ENCODE assay signal across 13 cellular contexts in genomic region chr20:45937765-45938164, GRCh38. TPM values are rescaled to one million over a fixed set of nuclear protein-coding genes. Genes with fewer than 3 reads are reported as not detected.
DNase-seq lines count a peak whose midpoint lies in the region; ATAC-seq and TF ChIP-seq lines count a peak whose summit lies in the region.
"Had no signal": no experiment of that assay in that cellular context is flagged by ENCODE, and none has a peak within 500 bp of the region (broad histone marks: within the 10 kb centered on the region; RNA-seq: fewer than 3 reads in every experiment).

No MANE protein-coding gene starts in this region.

- WGBS in esophagus muscularis mucosa = 65% methylated on average over 2 of the region's 2 CpGs
- WGBS in psoas muscle, 3 donors = 68 to 82% (median 72%) methylated on average over 2 of the region's 2 CpGs

- no peak for ATAC-seq in stimulated activated naive CD8-positive, alpha-beta T cell treated with anti-CD3 and anti-CD28 coated beads, Interleukin-15, Interleukin-2, amounts not matched to agents 100 U/mL and 50 U/mL, for 24 hours
- no peak for ATAC-seq in activated CD8-positive, alpha-beta T cell treated with anti-CD3 and anti-CD28 coated beads, Interleukin-2, amount 10 ng/mL, durations not matched to agents 7 days and 5 days
- ATAC-seq in GM19455 (IDR thresholded peaks at IDR 0.05; ENCODE audit: unreplicated experiment) (no peak), psoas muscle (no peak)

- peaks cover 34% of the 10 kb centered on the region for H3K4me1 Mint-ChIP-seq in stimulated activated naive CD8-positive, alpha-beta T cell treated with anti-CD3 and anti-CD28 coated beads, Interleukin-15, Interleukin-2, amounts not matched to agents 100 ng/mL and 50 ng/mL, for 24 hours (ENCODE audit: low read depth)
- peaks cover 29% of the 10 kb centered on the region for H3K4me1 Mint-ChIP-seq in activated CD8-positive, alpha-beta T cell treated with anti-CD3 and anti-CD28 coated beads, Interleukin-2, amount 10 ng/mL, durations not matched to agents 7 days and 5 days (ENCODE audit: low read depth)

- no peaks in the 10 kb centered on the region for H3K9me3 Mint-ChIP-seq in stimulated activated naive CD8-positive, alpha-beta T cell treated with anti-CD3 and anti-CD28 coated beads, Interleukin-15, Interleukin-2, amounts not matched to agents 100 ng/mL and 50 ng/mL, for 24 hours
- H3K9me3 Mint-ChIP-seq in activated CD8-positive, alpha-beta T cell treated with anti-CD3 and anti-CD28 coated beads, Interleukin-2, amount 10 ng/mL, durations not matched to agents 7 days and 5 days (ENCODE audit: insufficient read depth) = no peaks in the 10 kb centered on the region
- H3K9me3 Mint-ChIP-seq: IgD-negative memory B cell had no signal

- intact Hi-C loops in esophagus muscularis mucosa (cut with DNase I) = loop anchor here (10.0 kb wide), 1 partner anchor 143 kb away; the partner anchor contains the start of genes DNTTIP1 and WFDC3
- intact Hi-C loops in psoas muscle (cut with DNase I) = loop anchor here in 1 of 2 donors (10.0 kb wide), 1 partner anchor 1377 kb away; no protein-coding TSS in a partner anchor

- CTCF ChIA-PET in activated CD8-positive, alpha-beta T cell treated with anti-CD3 and anti-CD28 coated beads, Interleukin-2, amount 10 ng/mL, durations not matched to agents 7 days and 5 days (lab: Charles Lee) = interaction anchor here (1.2 to 8.2 kb wide), 6 partner anchors 25 to 139 kb away, joined by 3 to 90 read pairs (median 5); partner anchors contain the start of gene ZNF335

- H3K36me3 ChIP-seq in esophagus muscularis mucosa = peaks cover 54 to 60% (median 58%) of the 10 kb centered on the region in 4 donors
- peaks cover 6 to 59% of the 10 kb centered on the region in 2 donors for H3K36me3 ChIP-seq in psoas muscle (ENCODE audit: insufficient read depth in 1 of 2, low read depth in 1 of 2)

- H3K4me3 Mint-ChIP-seq in stimulated activated naive CD8-positive, alpha-beta T cell treated with anti-CD3 and anti-CD28 coated beads, Interleukin-15, Interleukin-2, amounts not matched to agents 100 ng/mL and 50 ng/mL, for 24 hours = peak overlapping the region; percentile 9
- H3K4me3 Mint-ChIP-seq in activated CD8-positive, alpha-beta T cell treated with anti-CD3 and anti-CD28 coated beads, Interleukin-2, amount 10 ng/mL, durations not matched to agents 7 days and 5 days = no peak overlapping the region

- H3K9me3 ChIP-seq in esophagus muscularis mucosa (no peaks in the 10 kb centered on the region), psoas muscle (no peaks in the 10 kb centered on the region)

- no peaks in the 10 kb centered on the region for H3K27me3 ChIP-seq in esophagus muscularis mucosa
- no peaks in the 10 kb centered on the region for H3K27me3 ChIP-seq in psoas muscle (ENCODE audit: insufficient read depth in 3 of 3, low read length in 2 of 3)

- TF ChIP-seq POLR2A in esophagus muscularis mucosa (IDR thresholded peaks at IDR 0.05; ENCODE audit: low read depth) = no peak

- no peaks in the 10 kb centered on the region for H3K27me3 Mint-ChIP-seq in stimulated activated naive CD8-positive, alpha-beta T cell treated with anti-CD3 and anti-CD28 coated beads, Interleukin-15, Interleukin-2, amounts not matched to agents 100 ng/mL and 50 ng/mL, for 24 hours
- H3K27me3 Mint-ChIP-seq in activated CD8-positive, alpha-beta T cell treated with anti-CD3 and anti-CD28 coated beads, Interleukin-2, amount 10 ng/mL, durations not matched to agents 7 days and 5 days (ENCODE audit: low read depth) = no peaks in the 10 kb centered on the region
- H3K27me3 Mint-ChIP-seq: IgD-negative memory B cell had no signal

- no peak for TF ChIP-seq CTCF in fibroblast of villous mesenchyme (IDR thresholded peaks at IDR 0.05; ENCODE audit: insufficient read depth, low read depth, low read length)
- TF ChIP-seq CTCF in esophagus muscularis mucosa (IDR thresholded peaks at IDR 0.05) = no peak
- TF ChIP-seq CTCF in psoas muscle (IDR thresholded peaks at IDR 0.05) = no peak

- TF ChIP-seq EP300 in esophagus muscularis mucosa (IDR thresholded peaks at IDR 0.05) = no peak

- DNase-seq in stimulated activated naive CD8-positive, alpha-beta T cell treated with anti-CD3 and anti-CD28 coated beads, Interleukin-15, Interleukin-2, amounts not matched to agents 100 U/mL and 50 U/mL, for 24 hours = no peak
- DNase-seq in activated CD8-positive, alpha-beta T cell treated with anti-CD3 and anti-CD28 coated beads, Interleukin-2, amount 10 ng/mL, durations not matched to agents 7 days and 5 days = no peak
- DNase-seq in fibroblast of villous mesenchyme (ENCODE audit: low read depth) (peak; percentile 37), esophagus muscularis mucosa (ENCODE audit: extremely low spot score) (no peak), cortex of kidney (lab: John Stamatoyannopoulos, UW) (no peak), psoas muscle (no peak)
- DNase-seq: AML-193; midbrain; NCI-H1436; stimulated activated CD4-positive, alpha-beta T cell treated with anti-CD3 and anti-CD28 coated beads, Interleukin-2, amount 100 ng/mL, for 24 hours had no signal

- H3K36me3 Mint-ChIP-seq in stimulated activated naive CD8-positive, alpha-beta T cell treated with anti-CD3 and anti-CD28 coated beads, Interleukin-15, Interleukin-2, amounts not matched to agents 100 ng/mL and 50 ng/mL, for 24 hours (ENCODE audit: low read depth) = peaks cover 25% of the 10 kb centered on the region
- H3K36me3 Mint-ChIP-seq in activated CD8-positive, alpha-beta T cell treated with anti-CD3 and anti-CD28 coated beads, Interleukin-2, amount 10 ng/mL, durations not matched to agents 7 days and 5 days (ENCODE audit: low read depth) = peaks cover 35% of the 10 kb centered on the region

- H3K4me1 ChIP-seq in esophagus muscularis mucosa (peaks cover 20 to 40% (median 29%) of the 10 kb centered on the region in 4 donors), psoas muscle (peaks cover 18% of the 10 kb centered on the region)

- POLR2A ChIA-PET in activated CD8-positive, alpha-beta T cell treated with anti-CD3 and anti-CD28 coated beads, Interleukin-2, amount 10 ng/mL, durations not matched to agents 7 days and 5 days (lab: Charles Lee) = interaction anchor here (1.3 to 3.0 kb wide), 5 partner anchors 11 to 81 kb away, joined by 4 to 18 read pairs (median 5); partner anchors contain the start of genes ACOT8, SPATA25 and ZSWIM3

- peak overlapping the region; percentile 64 for H3K27ac Mint-ChIP-seq in stimulated activated naive CD8-positive, alpha-beta T cell treated with anti-CD3 and anti-CD28 coated beads, Interleukin-15, Interleukin-2, amounts not matched to agents 100 ng/mL and 50 ng/mL, for 24 hours
- H3K27ac Mint-ChIP-seq in activated CD8-positive, alpha-beta T cell treated with anti-CD3 and anti-CD28 coated beads, Interleukin-2, amount 10 ng/mL, durations not matched to agents 7 days and 5 days = peak overlapping the region; percentile 60

- H3K27ac ChIP-seq in esophagus muscularis mucosa (replicated peaks in 1 of 4) = peak overlapping the region in 1 of 4 donors; percentile 14
- no peak overlapping the region for H3K27ac ChIP-seq in psoas muscle

- H3K4me3 ChIP-seq in fibroblast of villous mesenchyme (ENCODE audit: low read depth, low read length) (no peak overlapping the region), esophagus muscularis mucosa (no peak overlapping the region), psoas muscle (no peak overlapping the region)

RNA-seq across cellular contexts. Expression of gene PCIF1, which starts 3.3 kb away (rescaled TPM):
- total RNA-seq in activated CD8-positive, alpha-beta T cell treated with anti-CD3 and anti-CD28 coated beads, Interleukin-2, amount 10 ng/mL, durations not matched to agents 7 days and 5 days = 10 to 100 TPM; 40.3 to 41.2 TPM
- total RNA-seq in fibroblast of villous mesenchyme (9.1 and 15.8 TPM in 2 replicates), esophagus muscularis mucosa (10 to 100 TPM; 35.3 to 51.2 (median 37.2) TPM), psoas muscle (10 to 100 TPM; 24.7 to 46.7 (median 32.0) TPM)
- 10 to 100 TPM; 26.0 to 41.3 (median 29.7) TPM for polyA plus RNA-seq in psoas muscle

RNA-seq across cellular contexts. Expression of gene PLTP, which starts 25.8 kb away (rescaled TPM):
- total RNA-seq in activated CD8-positive, alpha-beta T cell treated with anti-CD3 and anti-CD28 coated beads, Interleukin-2, amount 10 ng/mL, durations not matched to agents 7 days and 5 days = 1 to 10 TPM; 2.2 to 2.8 TPM
- total RNA-seq in fibroblast of villous mesenchyme (10.4 and 14.8 TPM in 2 replicates), esophagus muscularis mucosa (100 to 1,000 TPM; 109 to 342 (median 176) TPM), psoas muscle (10 to 100 TPM; 19.0 to 38.0 (median 33.9) TPM)
- polyA plus RNA-seq in psoas muscle = 10 to 100 TPM in 2 of 3 donors, 1 to 10 TPM in 1; 7.9 to 14.4 (median 13.1) TPM

RNA-seq across cellular contexts. Expression of gene ZNF335, which starts 34.2 kb away (rescaled TPM):
- total RNA-seq in activated CD8-positive, alpha-beta T cell treated with anti-CD3 and anti-CD28 coated beads, Interleukin-2, amount 10 ng/mL, durations not matched to agents 7 days and 5 days = 10 to 100 TPM; 33.1 to 34.5 TPM
- total RNA-seq in fibroblast of villous mesenchyme = 17.7 and 19.6 TPM in 2 replicates
- 10 to 100 TPM; 12.9 to 19.0 (median 15.3) TPM for total RNA-seq in esophagus muscularis mucosa
- 10 to 100 TPM; 10.2 to 11.5 (median 10.9) TPM for total RNA-seq in psoas muscle
- polyA plus RNA-seq in psoas muscle = 1 to 10 TPM; 6.9 to 9.0 (median 7.2) TPM

RNA-seq across cellular contexts. Expression of gene CTSA, which starts 46.6 kb away (rescaled TPM):
- total RNA-seq in activated CD8-positive, alpha-beta T cell treated with anti-CD3 and anti-CD28 coated beads, Interleukin-2, amount 10 ng/mL, durations not matched to agents 7 days and 5 days = 10 to 100 TPM; 63.4 to 64.1 TPM
- 60.9 and 61.3 TPM in 2 replicates for total RNA-seq in fibroblast of villous mesenchyme
- 10 to 100 TPM; 44.8 to 70.2 (median 48.3) TPM for total RNA-seq in esophagus muscularis mucosa
- 10 to 100 TPM; 43.0 to 55.4 (median 47.3) TPM for total RNA-seq in psoas muscle
- 10 to 100 TPM; 41.3 to 59.8 (median 51.8) TPM for polyA plus RNA-seq in psoas muscle

RNA-seq across cellular contexts. Expression of gene NEURL2, which starts 46.8 kb away (rescaled TPM):
- total RNA-seq in activated CD8-positive, alpha-beta T cell treated with anti-CD3 and anti-CD28 coated beads, Interleukin-2, amount 10 ng/mL, durations not matched to agents 7 days and 5 days = 1 to 10 TPM; 1.1 to 1.3 TPM
- total RNA-seq in fibroblast of villous mesenchyme (3.9 and 5.2 TPM in 2 replicates), esophagus muscularis mucosa (10 to 100 TPM; 10.8 to 16.1 (median 13.0) TPM), psoas muscle (10 to 100 TPM in 1 of 4 donors, 1 to 10 TPM in 3; 5.3 to 11.8 (median 8.2) TPM)
- polyA plus RNA-seq in psoas muscle = 1 to 10 TPM; 4.3 to 8.0 (median 7.2) TPM
